In genomic region chr1:77759090-77760028, GRCh38 we compare ENCODE assay signal across 1 cellular context.
TF ChIP-seq lines count a peak whose summit lies in the region.

Gene USP33 (minus strand): TSS chr1:77759852. CDS start chr1:77741697, 18,155 bp downstream.

TF ChIP-seq in K562, 482 proteins besides CTCF, POLR2A, EP300 and RAD21 (continued from another document and continues in another):
- TF ChIP-seq HMG20B (CRISPR knock-in tag; IDR thresholded peaks at IDR 0.05) (no peak), DDX20 (tag; IDR thresholded peaks at IDR 0.05; ENCODE audit: low read depth) (no peak), YY1 (IDR thresholded peaks at IDR 0.05; ENCODE audit: borderline replicate concordance in 1 of 3, control insufficient read depth in 1 of 3, extremely low read depth in 1 of 3, insufficient read depth in 3 of 3, insufficient read length in 1 of 3, insufficient replicate concordance in 2 of 3, low read depth in 1 of 3, low read length in 2 of 3) (peak in 2 of 3 experiments; percentile 47 to 71), ZNF280A (IDR thresholded peaks at IDR 0.05; ENCODE audit: low read depth, partially characterized antibody) (no peak), MTA3 (IDR thresholded peaks at IDR 0.05; ENCODE audit: borderline replicate concordance) (no peak; the same call in 1 of the 2 replicates), RBM25 (IDR thresholded peaks at IDR 0.05; ENCODE audit: low read depth, low read length, severe bottlenecking) (no peak), LEF1 (IDR thresholded peaks at IDR 0.05) (no peak), FOXM1 (IDR thresholded peaks at IDR 0.05; ENCODE audit: low read depth) (no peak), FOXM1 (CRISPR knock-in tag; IDR thresholded peaks at IDR 0.05; ENCODE audit: low read depth) (0 out of 2 replicates have a peak, but pooled peaks have one; percentile 63), SAP30 (IDR thresholded peaks at IDR 0.05; ENCODE audit: borderline replicate concordance, insufficient read depth, low read depth, low read length, poor library complexity, severe bottlenecking) (peak; percentile 81), SP2 (IDR thresholded peaks at IDR 0.05; ENCODE audit: extremely low read depth, low read depth, low read length, poor library complexity, severe bottlenecking) (no peak), CREB1 (IDR thresholded peaks at IDR 0.05) (peak; percentile 50; the same call in 1 of the 2 replicates), CREB1 (CRISPR knock-in tag; IDR thresholded peaks at IDR 0.05) (peak; percentile 33; the same call in 1 of the 2 replicates), FUS (optimal IDR thresholded peaks at IDR 0.05; ENCODE audit: low read depth, low read length) (no peak), ETS2 (tag; IDR thresholded peaks at IDR 0.05; ENCODE audit: borderline replicate concordance, poor library complexity, severe bottlenecking) (no peak), NRF1 (conservative IDR thresholded peaks at IDR 0.05 in 1 of 2, IDR thresholded peaks at IDR 0.05 in 1 of 2) (peak; percentile 75 to 79), DACH1 (IDR thresholded peaks at IDR 0.05; ENCODE audit: partially characterized antibody) (no peak), NR2C2 (CRISPR knock-in tag; IDR thresholded peaks at IDR 0.05) (no peak), NR2C2 (tag; IDR thresholded peaks at IDR 0.05) (peak; percentile 87), ELF1 (tag; IDR thresholded peaks at IDR 0.05) (peak; percentile 76), ZBED1 (IDR thresholded peaks at IDR 0.05) (no peak), ZNF589 (CRISPR knock-in tag; IDR thresholded peaks at IDR 0.05; ENCODE audit: low read depth) (no peak), TRIM24 (IDR thresholded peaks at IDR 0.05) (peak in 1 of 2 experiments; percentile 41; a peak in 1 of 4 replicates), MYC (IDR thresholded peaks at IDR 0.05; ENCODE audit: low read depth, low read length) (0 out of 2 replicates have a peak, but pooled peaks have one; percentile 12), MYC (CRISPR knock-in tag; IDR thresholded peaks at IDR 0.05; ENCODE audit: borderline replicate concordance, low read depth) (no peak; the same call in 1 of the 2 replicates), ARID3B (CRISPR knock-in tag; IDR thresholded peaks at IDR 0.05; ENCODE audit: borderline replicate concordance) (no peak), HNRNPLL (IDR thresholded peaks at IDR 0.05; ENCODE audit: low read depth, low read length, poor library complexity, severe bottlenecking) (peak; percentile 71), KLF6 (CRISPR knock-in tag; IDR thresholded peaks at IDR 0.05; ENCODE audit: borderline replicate concordance) (no peak), ZNF3 (CRISPR knock-in tag; IDR thresholded peaks at IDR 0.05) (no peak), MEIS2 (IDR thresholded peaks at IDR 0.05; ENCODE audit: partially characterized antibody) (peak; percentile 8), NCOA6 (IDR thresholded peaks at IDR 0.05) (no peak), CBX2 (IDR thresholded peaks at IDR 0.05; ENCODE audit: insufficient read depth, low read length, poor library complexity, severe bottlenecking) (no peak), ZNF354B (CRISPR knock-in tag; IDR thresholded peaks at IDR 0.05) (no peak), FOXP1 (CRISPR knock-in tag; IDR thresholded peaks at IDR 0.05) (no peak; the same call in 1 of the 2 replicates), TAF9B (IDR thresholded peaks at IDR 0.05; ENCODE audit: partially characterized antibody) (no peak), ARID1B (IDR thresholded peaks at IDR 0.05) (0 out of 2 replicates have a peak, but pooled peaks have one; percentile 29), XRCC3 (IDR thresholded peaks at IDR 0.05) (no peak), TFE3 (CRISPR knock-in tag; IDR thresholded peaks at IDR 0.05) (no peak), ZZZ3 (IDR thresholded peaks at IDR 0.05) (no peak), MEF2A (IDR thresholded peaks at IDR 0.05; ENCODE audit: control insufficient read depth, low read depth, low read length) (no peak), BDP1 (IDR thresholded peaks at IDR 0.05; ENCODE audit: insufficient read depth, insufficient read length) (no peak), CREM (IDR thresholded peaks at IDR 0.05; ENCODE audit: low read depth) (peak; percentile 68)
- TF ChIP-seq, protein P1, sequence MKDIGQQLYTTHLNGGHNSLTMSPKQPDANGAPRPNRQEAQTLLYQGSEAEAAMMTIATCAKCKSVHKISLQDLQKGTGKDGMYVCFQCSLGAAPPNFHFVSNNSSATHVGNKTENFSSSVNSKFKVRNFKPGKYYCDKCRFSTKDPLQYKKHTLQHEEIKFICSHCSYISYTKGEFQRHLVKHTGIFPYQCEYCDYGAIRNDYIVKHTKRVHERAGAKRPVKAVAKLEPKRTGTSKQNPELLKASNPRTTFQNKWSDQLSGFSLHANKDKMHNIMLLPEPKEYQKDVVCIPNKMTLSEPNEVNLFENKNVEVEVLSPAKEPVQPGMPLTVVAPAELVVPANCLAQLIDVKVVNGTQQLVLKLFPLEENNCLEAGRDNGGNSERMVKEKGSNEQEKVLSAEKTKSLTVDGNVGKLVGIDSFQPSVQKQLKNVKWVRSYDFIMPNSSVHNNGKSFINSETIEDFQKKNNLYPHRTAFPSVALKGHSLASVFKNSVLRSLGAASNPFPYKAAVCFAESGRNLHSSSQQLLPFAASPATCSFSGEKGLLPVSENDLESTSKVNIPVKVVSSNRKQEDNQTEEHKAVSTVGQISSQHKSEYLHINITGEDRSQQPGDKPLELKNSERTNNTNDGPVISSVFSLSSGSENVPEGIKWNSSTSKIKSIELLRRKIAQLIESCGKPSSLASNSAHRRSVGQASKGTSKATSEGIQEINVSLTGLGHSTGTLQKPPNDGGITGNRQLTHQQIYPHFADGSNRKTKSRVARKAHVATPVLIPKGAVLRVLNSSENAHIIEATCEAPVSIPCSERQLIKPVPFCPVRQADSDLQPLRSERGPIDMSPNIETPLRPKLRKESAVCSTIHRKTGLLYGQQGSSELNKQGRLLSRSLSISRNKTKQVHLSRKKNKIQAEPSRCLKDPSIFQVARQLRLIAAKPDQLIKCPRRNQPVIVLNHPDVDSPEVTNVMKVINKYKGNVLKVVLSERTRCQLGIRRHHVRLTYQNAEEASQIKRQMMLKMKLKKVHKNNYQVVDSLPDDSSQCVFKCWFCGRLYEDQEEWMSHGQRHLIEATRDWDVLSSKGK (CRISPR knock-in tag; IDR thresholded peaks at IDR 0.05): no peak
- TF ChIP-seq, protein P2, sequence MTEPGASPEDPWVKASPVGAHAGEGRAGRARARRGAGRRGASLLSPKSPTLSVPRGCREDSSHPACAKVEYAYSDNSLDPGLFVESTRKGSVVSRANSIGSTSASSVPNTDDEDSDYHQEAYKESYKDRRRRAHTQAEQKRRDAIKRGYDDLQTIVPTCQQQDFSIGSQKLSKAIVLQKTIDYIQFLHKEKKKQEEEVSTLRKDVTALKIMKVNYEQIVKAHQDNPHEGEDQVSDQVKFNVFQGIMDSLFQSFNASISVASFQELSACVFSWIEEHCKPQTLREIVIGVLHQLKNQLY (CRISPR knock-in tag; conservative IDR thresholded peaks at IDR 0.05): no peak
- TF ChIP-seq, protein P3, sequence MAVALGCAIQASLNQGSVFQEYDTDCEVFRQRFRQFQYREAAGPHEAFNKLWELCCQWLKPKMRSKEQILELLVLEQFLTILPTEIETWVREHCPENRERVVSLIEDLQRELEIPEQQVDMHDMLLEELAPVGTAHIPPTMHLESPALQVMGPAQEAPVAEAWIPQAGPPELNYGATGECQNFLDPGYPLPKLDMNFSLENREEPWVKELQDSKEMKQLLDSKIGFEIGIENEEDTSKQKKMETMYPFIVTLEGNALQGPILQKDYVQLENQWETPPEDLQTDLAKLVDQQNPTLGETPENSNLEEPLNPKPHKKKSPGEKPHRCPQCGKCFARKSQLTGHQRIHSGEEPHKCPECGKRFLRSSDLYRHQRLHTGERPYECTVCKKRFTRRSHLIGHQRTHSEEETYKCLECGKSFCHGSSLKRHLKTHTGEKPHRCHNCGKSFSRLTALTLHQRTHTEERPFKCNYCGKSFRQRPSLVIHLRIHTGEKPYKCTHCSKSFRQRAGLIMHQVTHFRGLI (CRISPR knock-in tag; IDR thresholded peaks at IDR 0.05): no peak
- TF ChIP-seq, protein P4, sequence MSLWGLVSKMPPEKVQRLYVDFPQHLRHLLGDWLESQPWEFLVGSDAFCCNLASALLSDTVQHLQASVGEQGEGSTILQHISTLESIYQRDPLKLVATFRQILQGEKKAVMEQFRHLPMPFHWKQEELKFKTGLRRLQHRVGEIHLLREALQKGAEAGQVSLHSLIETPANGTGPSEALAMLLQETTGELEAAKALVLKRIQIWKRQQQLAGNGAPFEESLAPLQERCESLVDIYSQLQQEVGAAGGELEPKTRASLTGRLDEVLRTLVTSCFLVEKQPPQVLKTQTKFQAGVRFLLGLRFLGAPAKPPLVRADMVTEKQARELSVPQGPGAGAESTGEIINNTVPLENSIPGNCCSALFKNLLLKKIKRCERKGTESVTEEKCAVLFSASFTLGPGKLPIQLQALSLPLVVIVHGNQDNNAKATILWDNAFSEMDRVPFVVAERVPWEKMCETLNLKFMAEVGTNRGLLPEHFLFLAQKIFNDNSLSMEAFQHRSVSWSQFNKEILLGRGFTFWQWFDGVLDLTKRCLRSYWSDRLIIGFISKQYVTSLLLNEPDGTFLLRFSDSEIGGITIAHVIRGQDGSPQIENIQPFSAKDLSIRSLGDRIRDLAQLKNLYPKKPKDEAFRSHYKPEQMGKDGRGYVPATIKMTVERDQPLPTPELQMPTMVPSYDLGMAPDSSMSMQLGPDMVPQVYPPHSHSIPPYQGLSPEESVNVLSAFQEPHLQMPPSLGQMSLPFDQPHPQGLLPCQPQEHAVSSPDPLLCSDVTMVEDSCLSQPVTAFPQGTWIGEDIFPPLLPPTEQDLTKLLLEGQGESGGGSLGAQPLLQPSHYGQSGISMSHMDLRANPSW (CRISPR knock-in tag; IDR thresholded peaks at IDR 0.05): no peak
- TF ChIP-seq, protein P5, sequence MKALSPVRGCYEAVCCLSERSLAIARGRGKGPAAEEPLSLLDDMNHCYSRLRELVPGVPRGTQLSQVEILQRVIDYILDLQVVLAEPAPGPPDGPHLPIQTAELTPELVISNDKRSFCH (CRISPR knock-in tag; IDR thresholded peaks at IDR 0.05): no peak
- TF ChIP-seq, protein P5 (tag; IDR thresholded peaks at IDR 0.05): no peak
- TF ChIP-seq, protein P6, sequence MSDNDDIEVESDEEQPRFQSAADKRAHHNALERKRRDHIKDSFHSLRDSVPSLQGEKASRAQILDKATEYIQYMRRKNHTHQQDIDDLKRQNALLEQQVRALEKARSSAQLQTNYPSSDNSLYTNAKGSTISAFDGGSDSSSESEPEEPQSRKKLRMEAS (CRISPR knock-in tag; IDR thresholded peaks at IDR 0.05): peak; percentile 51; the same call in 1 of the 2 replicates
- TF ChIP-seq, protein P7, sequence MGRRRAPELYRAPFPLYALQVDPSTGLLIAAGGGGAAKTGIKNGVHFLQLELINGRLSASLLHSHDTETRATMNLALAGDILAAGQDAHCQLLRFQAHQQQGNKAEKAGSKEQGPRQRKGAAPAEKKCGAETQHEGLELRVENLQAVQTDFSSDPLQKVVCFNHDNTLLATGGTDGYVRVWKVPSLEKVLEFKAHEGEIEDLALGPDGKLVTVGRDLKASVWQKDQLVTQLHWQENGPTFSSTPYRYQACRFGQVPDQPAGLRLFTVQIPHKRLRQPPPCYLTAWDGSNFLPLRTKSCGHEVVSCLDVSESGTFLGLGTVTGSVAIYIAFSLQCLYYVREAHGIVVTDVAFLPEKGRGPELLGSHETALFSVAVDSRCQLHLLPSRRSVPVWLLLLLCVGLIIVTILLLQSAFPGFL (CRISPR knock-in tag; IDR thresholded peaks at IDR 0.05): no peak
- TF ChIP-seq, protein P8, sequence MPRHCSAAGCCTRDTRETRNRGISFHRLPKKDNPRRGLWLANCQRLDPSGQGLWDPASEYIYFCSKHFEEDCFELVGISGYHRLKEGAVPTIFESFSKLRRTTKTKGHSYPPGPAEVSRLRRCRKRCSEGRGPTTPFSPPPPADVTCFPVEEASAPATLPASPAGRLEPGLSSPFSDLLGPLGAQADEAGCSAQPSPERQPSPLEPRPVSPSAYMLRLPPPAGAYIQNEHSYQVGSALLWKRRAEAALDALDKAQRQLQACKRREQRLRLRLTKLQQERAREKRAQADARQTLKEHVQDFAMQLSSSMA (CRISPR knock-in tag; IDR thresholded peaks at IDR 0.05): no peak
- TF ChIP-seq, protein P9, sequence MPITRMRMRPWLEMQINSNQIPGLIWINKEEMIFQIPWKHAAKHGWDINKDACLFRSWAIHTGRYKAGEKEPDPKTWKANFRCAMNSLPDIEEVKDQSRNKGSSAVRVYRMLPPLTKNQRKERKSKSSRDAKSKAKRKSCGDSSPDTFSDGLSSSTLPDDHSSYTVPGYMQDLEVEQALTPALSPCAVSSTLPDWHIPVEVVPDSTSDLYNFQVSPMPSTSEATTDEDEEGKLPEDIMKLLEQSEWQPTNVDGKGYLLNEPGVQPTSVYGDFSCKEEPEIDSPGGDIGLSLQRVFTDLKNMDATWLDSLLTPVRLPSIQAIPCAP (CRISPR knock-in tag; IDR thresholded peaks at IDR 0.05; ENCODE audit: borderline replicate concordance): no peak
